Comparison of ENCODE assay signal across 8 cellular contexts in genomic region chr6:69867075-69867911, GRCh38. TPM values are rescaled to one million over a fixed set of nuclear protein-coding genes. Genes with fewer than 3 reads are reported as not detected.
DNase-seq lines count a peak whose midpoint lies in the region; ATAC-seq and TF ChIP-seq lines count a peak whose summit lies in the region.

No MANE protein-coding gene starts in this region.

- no peaks in the 10 kb centered on the region for H3K27me3 ChIP-seq in CD4-positive, alpha-beta T cell (ENCODE audit: control insufficient read depth, insufficient read depth, low read length)
- H3K27me3 ChIP-seq in RWPE2 (ENCODE audit: insufficient read depth, poor library complexity, severe bottlenecking): peaks cover 86% of the 10 kb centered on the region
- peaks cover 0 to 74% (median 8%) of the 10 kb centered on the region in 7 donors for H3K27me3 ChIP-seq in heart right ventricle
- no peaks in the 10 kb centered on the region for H3K27me3 ChIP-seq in rectal smooth muscle tissue (ENCODE audit: control insufficient read depth, insufficient read depth, low read length)

- no peaks in the 10 kb centered on the region for H3K4me1 ChIP-seq in RWPE2 (ENCODE audit: insufficient read depth, poor library complexity, severe bottlenecking)
- H3K4me1 ChIP-seq in heart right ventricle: peaks cover 0 to 22% (median 11%) of the 10 kb centered on the region in 9 donors
- H3K4me1 ChIP-seq in rectal smooth muscle tissue (ENCODE audit: control insufficient read depth, insufficient read depth, low read length): no peaks in the 10 kb centered on the region

- POLR2A ChIA-PET in CD4-positive, alpha-beta T cell (lab: Charles Lee): interaction anchor here (0.6 to 2.3 kb wide), 3 partner anchors 53 to 71 kb away, joined by 3 to 12 read pairs (median 3); partner anchors contain the start of gene LMBRD1

- CTCF ChIA-PET in CD4-positive, alpha-beta T cell (lab: Charles Lee): interaction anchor here (0.7 to 1.5 kb wide), 3 partner anchors 9 to 88 kb away, joined by 3 to 7 read pairs (median 4); no protein-coding TSS in a partner anchor
- CTCF ChIA-PET in activated naive CD4-positive, alpha-beta T cell treated with anti-CD3 and anti-CD28 coated beads for 36 hours (lab: Charles Lee): interaction anchor here (0.6 to 1.7 kb wide), 10 partner anchors 52 to 1263 kb away, joined by 3 to 7 read pairs (median 3); partner anchors contain the start of gene LMBRD1

- TF ChIP-seq CTCF in CD4-positive, alpha-beta T cell (IDR thresholded peaks at IDR 0.05): no peak
- TF ChIP-seq CTCF in RWPE2 (IDR thresholded peaks at IDR 0.05; ENCODE audit: poor library complexity, severe bottlenecking): peak; percentile 21
- peak in 5 of 9 donors; percentile 12 to 51 (median 34) for TF ChIP-seq CTCF in heart right ventricle (IDR thresholded peaks at IDR 0.05)

- no peaks in the 10 kb centered on the region for H3K36me3 Mint-ChIP-seq in CD4-positive, alpha-beta T cell (ENCODE audit: low read depth)
- no peaks in the 10 kb centered on the region for H3K36me3 Mint-ChIP-seq in activated naive CD4-positive, alpha-beta T cell treated with anti-CD3 and anti-CD28 coated beads for 36 hours (ENCODE audit: low read depth)

- peaks cover 13% of the 10 kb centered on the region for H3K4me1 Mint-ChIP-seq in CD4-positive, alpha-beta T cell (ENCODE audit: low read depth)
- peaks cover 20% of the 10 kb centered on the region for H3K4me1 Mint-ChIP-seq in activated naive CD4-positive, alpha-beta T cell treated with anti-CD3 and anti-CD28 coated beads for 36 hours (ENCODE audit: low read depth)

- H3K36me3 ChIP-seq in RWPE2 (ENCODE audit: low read depth) (no peaks in the 10 kb centered on the region), heart right ventricle (no peaks in the 10 kb centered on the region), rectal smooth muscle tissue (ENCODE audit: control insufficient read depth, insufficient read depth, low read length) (no peaks in the 10 kb centered on the region)

- no peak overlapping the region for H3K9ac ChIP-seq in rectal smooth muscle tissue (ENCODE audit: low read length)

- H3K4me3 Mint-ChIP-seq in CD4-positive, alpha-beta T cell: peak overlapping the region; percentile 89
- H3K4me3 Mint-ChIP-seq in activated naive CD4-positive, alpha-beta T cell treated with anti-CD3 and anti-CD28 coated beads for 36 hours: peak overlapping the region; percentile 70

- no peak overlapping the region for H3K27ac Mint-ChIP-seq in CD4-positive, alpha-beta T cell
- H3K27ac Mint-ChIP-seq in activated naive CD4-positive, alpha-beta T cell treated with anti-CD3 and anti-CD28 coated beads for 36 hours: no peak overlapping the region

- DNase-seq in CD4-positive, alpha-beta T cell: peak; percentile 15 to 69 (median 46)
- DNase-seq in RWPE2 (ENCODE audit: low spot score): no peak
- peak; percentile 64 for DNase-seq in activated naive CD4-positive, alpha-beta T cell treated with anti-CD3 and anti-CD28 coated beads for 36 hours
- peak; percentile 47 to 71 for DNase-seq in heart right ventricle
- DNase-seq in HT-29 (ENCODE audit: low spot score): no peak

- peak; percentile 77 for ATAC-seq in CD4-positive, alpha-beta T cell (ENCODE audit: poor library complexity)
- peak; percentile 39 for ATAC-seq in GM19372 (IDR thresholded peaks at IDR 0.05; ENCODE audit: low read depth, unreplicated experiment)
- ATAC-seq in HG03469 (IDR thresholded peaks at IDR 0.05; ENCODE audit: unreplicated experiment): peak; percentile 51
- peak; percentile 77 for ATAC-seq in RWPE2 (ENCODE audit: low read depth)
- peak; percentile 80 to 96 (median 85) for ATAC-seq in heart right ventricle

- H3K4me3 ChIP-seq in RWPE2 (ENCODE audit: severe bottlenecking): peak overlapping the region; percentile 22
- H3K4me3 ChIP-seq in heart right ventricle: peak overlapping the region; percentile 42 to 70 (median 63)
- peak overlapping the region; percentile 67 for H3K4me3 ChIP-seq in rectal smooth muscle tissue (ENCODE audit: low read length)

- H3K27ac ChIP-seq in CD4-positive, alpha-beta T cell (ENCODE audit: low read depth, low read length): no peak overlapping the region
- no peak overlapping the region for H3K27ac ChIP-seq in RWPE2 (ENCODE audit: poor library complexity, severe bottlenecking)
- H3K27ac ChIP-seq in heart right ventricle: peak overlapping the region in 9 of 10 donors; percentile 38 to 72 (median 47)
- H3K27ac ChIP-seq in rectal smooth muscle tissue (ENCODE audit: low read depth, low read length): no peak overlapping the region

- no peaks in the 10 kb centered on the region for H3K9me3 ChIP-seq in CD4-positive, alpha-beta T cell (ENCODE audit: control insufficient read depth, low read length)
- H3K9me3 ChIP-seq in RWPE2 (ENCODE audit: severe bottlenecking): peaks cover 2% of the 10 kb centered on the region
- no peaks in the 10 kb centered on the region for H3K9me3 ChIP-seq in heart right ventricle

- WGBS in heart right ventricle, 2 donors: 0 to 1% methylated on average over 82 of the region's 82 CpGs

- peaks cover 64% of the 10 kb centered on the region for H3K27me3 Mint-ChIP-seq in CD4-positive, alpha-beta T cell
- peaks cover 5% of the 10 kb centered on the region for H3K27me3 Mint-ChIP-seq in activated naive CD4-positive, alpha-beta T cell treated with anti-CD3 and anti-CD28 coated beads for 36 hours (ENCODE audit: low read depth)

- no peaks in the 10 kb centered on the region for H3K9me3 Mint-ChIP-seq in CD4-positive, alpha-beta T cell
- no peaks in the 10 kb centered on the region for H3K9me3 Mint-ChIP-seq in activated naive CD4-positive, alpha-beta T cell treated with anti-CD3 and anti-CD28 coated beads for 36 hours

- intact Hi-C loops in CD4-positive, alpha-beta T cell (cut with DNase I, micrococcal nuclease): loop anchor here (5.0 to 10.0 kb wide), 2 partner anchors 132 to 135 kb away; no protein-coding TSS in a partner anchor
- intact Hi-C loops in activated naive CD4-positive, alpha-beta T cell treated with anti-CD3 and anti-CD28 coated beads for 36 hours (cut with micrococcal nuclease): loop anchor here (1.0 to 10.0 kb wide), 2 partner anchors 71 to 298 kb away; no protein-coding TSS in a partner anchor
- intact Hi-C loops in heart right ventricle (cut with DNase I): loop anchor here in 1 of 10 donors (10.0 kb wide), 1 partner anchor 68 kb away; no protein-coding TSS in a partner anchor

RNA-seq across cellular contexts. Expression of gene COL19A1, which starts 0.9 kb away (rescaled TPM):
- not detected for total RNA-seq in CD4-positive, alpha-beta T cell
- total RNA-seq in activated naive CD4-positive, alpha-beta T cell treated with anti-CD3 and anti-CD28 coated beads for 36 hours: under 1 TPM in 1 of 2 experiments, not detected in 1; 0.26 TPM
- total RNA-seq in heart right ventricle: 1 to 10 TPM in 9 of 10 donors, under 1 TPM in 1; 0.97 to 2.8 (median 2.0) TPM
- polyA plus RNA-seq in heart right ventricle: under 1 TPM; 0.26 to 0.59 TPM
- not detected in 2 replicates for total RNA-seq in HT-29 (2014; rRNA removed; shearing (Covaris generic))

Comparison
In these comparisons a context has a peak if more than half of its experiments do, and no peak if none do; other contexts are left out.
1. DNase-seq: peak in CD4-positive, alpha-beta T cell (10 of 10), activated naive CD4-positive, alpha-beta T cell treated with anti-CD3 and anti-CD28 coated beads for 36 hours (single experiment) and heart right ventricle (2 of 2); none in RWPE2 (single experiment) and HT-29 (single experiment).
2. H3K27ac ChIP-seq: peak in heart right ventricle (9 of 10); none in CD4-positive, alpha-beta T cell (single experiment), RWPE2 (single experiment) and rectal smooth muscle tissue (single experiment).
3. Peak in every context shown above with its lines, with median percentiles within 50 percentile points of each other: ATAC-seq and H3K4me3 ChIP-seq.